2 cellular contexts compared by ENCODE assay signal in genomic region chr3:18445421-18446066, GRCh38.
TF ChIP-seq lines count a peak whose summit lies in the region.

No MANE protein-coding gene starts in this region.

TF ChIP-seq in H1, 55 proteins besides CTCF, POLR2A, EP300 and RAD21 (continued from another document and continues in another):
- TF ChIP-seq, protein P1, sequence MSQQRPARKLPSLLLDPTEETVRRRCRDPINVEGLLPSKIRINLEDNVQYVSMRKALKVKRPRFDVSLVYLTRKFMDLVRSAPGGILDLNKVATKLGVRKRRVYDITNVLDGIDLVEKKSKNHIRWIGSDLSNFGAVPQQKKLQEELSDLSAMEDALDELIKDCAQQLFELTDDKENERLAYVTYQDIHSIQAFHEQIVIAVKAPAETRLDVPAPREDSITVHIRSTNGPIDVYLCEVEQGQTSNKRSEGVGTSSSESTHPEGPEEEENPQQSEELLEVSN (IDR thresholded peaks at IDR 0.05) = peak; percentile 87
- TF ChIP-seq KDM4A (IDR thresholded peaks at IDR 0.05; ENCODE audit: low read depth, low read length, severe bottlenecking) (peak; percentile 67), BRCA1 (IDR thresholded peaks at IDR 0.05; ENCODE audit: low read depth, low read length) (no peak), TBP (IDR thresholded peaks at IDR 0.05; ENCODE audit: low read depth, low read length) (no peak), CBX8 (IDR thresholded peaks at IDR 0.05; ENCODE audit: borderline replicate concordance, low read depth, low read length) (no peak), NANOG (IDR thresholded peaks at IDR 0.05; ENCODE audit: insufficient read depth, low read depth, low read length, poor library complexity, severe bottlenecking) (no peak), TAF1 (IDR thresholded peaks at IDR 0.05; ENCODE audit: low read depth, low read length) (no peak), BCL11A (IDR thresholded peaks at IDR 0.05; ENCODE audit: low read depth in 2 of 2, low read length in 2 of 2) (no peak), PHF8 (conservative IDR thresholded peaks at IDR 0.05; ENCODE audit: low read depth, low read length) (no peak), ZNF274 (IDR thresholded peaks at IDR 0.05; ENCODE audit: borderline replicate concordance, extremely low read depth, low read length) (no peak), CREB1 (IDR thresholded peaks at IDR 0.05) (no peak)
- TF ChIP-seq, protein P2, sequence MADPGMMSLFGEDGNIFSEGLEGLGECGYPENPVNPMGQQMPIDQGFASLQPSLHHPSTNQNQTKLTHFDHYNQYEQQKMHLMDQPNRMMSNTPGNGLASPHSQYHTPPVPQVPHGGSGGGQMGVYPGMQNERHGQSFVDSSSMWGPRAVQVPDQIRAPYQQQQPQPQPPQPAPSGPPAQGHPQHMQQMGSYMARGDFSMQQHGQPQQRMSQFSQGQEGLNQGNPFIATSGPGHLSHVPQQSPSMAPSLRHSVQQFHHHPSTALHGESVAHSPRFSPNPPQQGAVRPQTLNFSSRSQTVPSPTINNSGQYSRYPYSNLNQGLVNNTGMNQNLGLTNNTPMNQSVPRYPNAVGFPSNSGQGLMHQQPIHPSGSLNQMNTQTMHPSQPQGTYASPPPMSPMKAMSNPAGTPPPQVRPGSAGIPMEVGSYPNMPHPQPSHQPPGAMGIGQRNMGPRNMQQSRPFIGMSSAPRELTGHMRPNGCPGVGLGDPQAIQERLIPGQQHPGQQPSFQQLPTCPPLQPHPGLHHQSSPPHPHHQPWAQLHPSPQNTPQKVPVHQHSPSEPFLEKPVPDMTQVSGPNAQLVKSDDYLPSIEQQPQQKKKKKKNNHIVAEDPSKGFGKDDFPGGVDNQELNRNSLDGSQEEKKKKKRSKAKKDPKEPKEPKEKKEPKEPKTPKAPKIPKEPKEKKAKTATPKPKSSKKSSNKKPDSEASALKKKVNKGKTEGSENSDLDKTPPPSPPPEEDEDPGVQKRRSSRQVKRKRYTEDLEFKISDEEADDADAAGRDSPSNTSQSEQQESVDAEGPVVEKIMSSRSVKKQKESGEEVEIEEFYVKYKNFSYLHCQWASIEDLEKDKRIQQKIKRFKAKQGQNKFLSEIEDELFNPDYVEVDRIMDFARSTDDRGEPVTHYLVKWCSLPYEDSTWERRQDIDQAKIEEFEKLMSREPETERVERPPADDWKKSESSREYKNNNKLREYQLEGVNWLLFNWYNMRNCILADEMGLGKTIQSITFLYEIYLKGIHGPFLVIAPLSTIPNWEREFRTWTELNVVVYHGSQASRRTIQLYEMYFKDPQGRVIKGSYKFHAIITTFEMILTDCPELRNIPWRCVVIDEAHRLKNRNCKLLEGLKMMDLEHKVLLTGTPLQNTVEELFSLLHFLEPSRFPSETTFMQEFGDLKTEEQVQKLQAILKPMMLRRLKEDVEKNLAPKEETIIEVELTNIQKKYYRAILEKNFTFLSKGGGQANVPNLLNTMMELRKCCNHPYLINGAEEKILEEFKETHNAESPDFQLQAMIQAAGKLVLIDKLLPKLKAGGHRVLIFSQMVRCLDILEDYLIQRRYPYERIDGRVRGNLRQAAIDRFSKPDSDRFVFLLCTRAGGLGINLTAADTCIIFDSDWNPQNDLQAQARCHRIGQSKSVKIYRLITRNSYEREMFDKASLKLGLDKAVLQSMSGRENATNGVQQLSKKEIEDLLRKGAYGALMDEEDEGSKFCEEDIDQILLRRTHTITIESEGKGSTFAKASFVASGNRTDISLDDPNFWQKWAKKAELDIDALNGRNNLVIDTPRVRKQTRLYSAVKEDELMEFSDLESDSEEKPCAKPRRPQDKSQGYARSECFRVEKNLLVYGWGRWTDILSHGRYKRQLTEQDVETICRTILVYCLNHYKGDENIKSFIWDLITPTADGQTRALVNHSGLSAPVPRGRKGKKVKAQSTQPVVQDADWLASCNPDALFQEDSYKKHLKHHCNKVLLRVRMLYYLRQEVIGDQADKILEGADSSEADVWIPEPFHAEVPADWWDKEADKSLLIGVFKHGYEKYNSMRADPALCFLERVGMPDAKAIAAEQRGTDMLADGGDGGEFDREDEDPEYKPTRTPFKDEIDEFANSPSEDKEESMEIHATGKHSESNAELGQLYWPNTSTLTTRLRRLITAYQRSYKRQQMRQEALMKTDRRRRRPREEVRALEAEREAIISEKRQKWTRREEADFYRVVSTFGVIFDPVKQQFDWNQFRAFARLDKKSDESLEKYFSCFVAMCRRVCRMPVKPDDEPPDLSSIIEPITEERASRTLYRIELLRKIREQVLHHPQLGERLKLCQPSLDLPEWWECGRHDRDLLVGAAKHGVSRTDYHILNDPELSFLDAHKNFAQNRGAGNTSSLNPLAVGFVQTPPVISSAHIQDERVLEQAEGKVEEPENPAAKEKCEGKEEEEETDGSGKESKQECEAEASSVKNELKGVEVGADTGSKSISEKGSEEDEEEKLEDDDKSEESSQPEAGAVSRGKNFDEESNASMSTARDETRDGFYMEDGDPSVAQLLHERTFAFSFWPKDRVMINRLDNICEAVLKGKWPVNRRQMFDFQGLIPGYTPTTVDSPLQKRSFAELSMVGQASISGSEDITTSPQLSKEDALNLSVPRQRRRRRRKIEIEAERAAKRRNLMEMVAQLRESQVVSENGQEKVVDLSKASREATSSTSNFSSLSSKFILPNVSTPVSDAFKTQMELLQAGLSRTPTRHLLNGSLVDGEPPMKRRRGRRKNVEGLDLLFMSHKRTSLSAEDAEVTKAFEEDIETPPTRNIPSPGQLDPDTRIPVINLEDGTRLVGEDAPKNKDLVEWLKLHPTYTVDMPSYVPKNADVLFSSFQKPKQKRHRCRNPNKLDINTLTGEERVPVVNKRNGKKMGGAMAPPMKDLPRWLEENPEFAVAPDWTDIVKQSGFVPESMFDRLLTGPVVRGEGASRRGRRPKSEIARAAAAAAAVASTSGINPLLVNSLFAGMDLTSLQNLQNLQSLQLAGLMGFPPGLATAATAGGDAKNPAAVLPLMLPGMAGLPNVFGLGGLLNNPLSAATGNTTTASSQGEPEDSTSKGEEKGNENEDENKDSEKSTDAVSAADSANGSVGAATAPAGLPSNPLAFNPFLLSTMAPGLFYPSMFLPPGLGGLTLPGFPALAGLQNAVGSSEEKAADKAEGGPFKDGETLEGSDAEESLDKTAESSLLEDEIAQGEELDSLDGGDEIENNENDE (IDR thresholded peaks at IDR 0.05; ENCODE audit: insufficient replicate concordance, low read length) = no peak
- TF ChIP-seq, protein P3, sequence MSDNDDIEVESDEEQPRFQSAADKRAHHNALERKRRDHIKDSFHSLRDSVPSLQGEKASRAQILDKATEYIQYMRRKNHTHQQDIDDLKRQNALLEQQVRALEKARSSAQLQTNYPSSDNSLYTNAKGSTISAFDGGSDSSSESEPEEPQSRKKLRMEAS (IDR thresholded peaks at IDR 0.05) = peak; percentile 95

TF ChIP-seq in neural cell, 6 proteins besides CTCF, POLR2A, EP300 and RAD21:
- TF ChIP-seq, protein P4, sequence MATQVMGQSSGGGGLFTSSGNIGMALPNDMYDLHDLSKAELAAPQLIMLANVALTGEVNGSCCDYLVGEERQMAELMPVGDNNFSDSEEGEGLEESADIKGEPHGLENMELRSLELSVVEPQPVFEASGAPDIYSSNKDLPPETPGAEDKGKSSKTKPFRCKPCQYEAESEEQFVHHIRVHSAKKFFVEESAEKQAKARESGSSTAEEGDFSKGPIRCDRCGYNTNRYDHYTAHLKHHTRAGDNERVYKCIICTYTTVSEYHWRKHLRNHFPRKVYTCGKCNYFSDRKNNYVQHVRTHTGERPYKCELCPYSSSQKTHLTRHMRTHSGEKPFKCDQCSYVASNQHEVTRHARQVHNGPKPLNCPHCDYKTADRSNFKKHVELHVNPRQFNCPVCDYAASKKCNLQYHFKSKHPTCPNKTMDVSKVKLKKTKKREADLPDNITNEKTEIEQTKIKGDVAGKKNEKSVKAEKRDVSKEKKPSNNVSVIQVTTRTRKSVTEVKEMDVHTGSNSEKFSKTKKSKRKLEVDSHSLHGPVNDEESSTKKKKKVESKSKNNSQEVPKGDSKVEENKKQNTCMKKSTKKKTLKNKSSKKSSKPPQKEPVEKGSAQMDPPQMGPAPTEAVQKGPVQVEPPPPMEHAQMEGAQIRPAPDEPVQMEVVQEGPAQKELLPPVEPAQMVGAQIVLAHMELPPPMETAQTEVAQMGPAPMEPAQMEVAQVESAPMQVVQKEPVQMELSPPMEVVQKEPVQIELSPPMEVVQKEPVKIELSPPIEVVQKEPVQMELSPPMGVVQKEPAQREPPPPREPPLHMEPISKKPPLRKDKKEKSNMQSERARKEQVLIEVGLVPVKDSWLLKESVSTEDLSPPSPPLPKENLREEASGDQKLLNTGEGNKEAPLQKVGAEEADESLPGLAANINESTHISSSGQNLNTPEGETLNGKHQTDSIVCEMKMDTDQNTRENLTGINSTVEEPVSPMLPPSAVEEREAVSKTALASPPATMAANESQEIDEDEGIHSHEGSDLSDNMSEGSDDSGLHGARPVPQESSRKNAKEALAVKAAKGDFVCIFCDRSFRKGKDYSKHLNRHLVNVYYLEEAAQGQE (IDR thresholded peaks at IDR 0.05; ENCODE audit: borderline replicate concordance) = no peak
- TF ChIP-seq EZH2 (IDR thresholded peaks at IDR 0.05; ENCODE audit: borderline replicate concordance, insufficient read depth, low read length, poor library complexity, severe bottlenecking) = no peak
- no peak for TF ChIP-seq TAF1 (IDR thresholded peaks at IDR 0.05; ENCODE audit: low read depth)
- TF ChIP-seq SMC3 (conservative IDR thresholded peaks at IDR 0.05; ENCODE audit: poor library complexity) = no peak
- TF ChIP-seq POLR2AphosphoS5 (IDR thresholded peaks at IDR 0.05) = no peak
